In the genomic region with DNA sequence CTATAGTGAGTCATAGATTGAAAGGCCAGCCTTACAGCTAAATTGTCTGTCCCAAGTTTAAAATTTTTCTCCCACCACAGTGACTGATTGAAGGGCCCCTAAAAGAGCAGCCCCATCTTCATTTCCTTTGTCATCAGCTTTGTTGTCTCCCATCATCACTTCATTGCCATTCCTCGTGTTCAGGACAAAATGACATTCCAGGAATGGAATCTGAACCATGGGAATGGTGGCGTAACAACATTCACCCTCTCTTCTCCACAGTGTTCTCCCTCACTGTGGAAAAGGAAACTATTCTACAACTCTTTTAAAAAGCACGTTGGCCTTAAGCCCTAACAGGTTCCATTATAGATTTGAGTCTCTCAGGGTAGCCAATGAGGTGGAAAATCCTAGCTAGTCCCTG, we compare ENCODE assay signal across 23 cellular contexts.
"Had no signal": no experiment of that assay in that cellular context is flagged by ENCODE, and none has a peak within 500 bp of the region (broad histone marks: within the 10 kb centered on the region; RNA-seq: fewer than 3 reads in every experiment).

No MANE protein-coding gene starts in this region.

- H3K27ac ChIP-seq: adrenal gland, ascending aorta, brain microvascular endothelial cell, esophagus squamous epithelium, left lung, lower lobe of right lung, ovary, prostate gland, uterus had no signal

- H3K4me3 ChIP-seq: adrenal gland, ascending aorta, esophagus squamous epithelium, left lung, lower lobe of right lung, ovary, prostate gland, uterus had no signal

- H3K9me3 ChIP-seq: adrenal gland, ascending aorta, esophagus squamous epithelium, left lung, lower lobe of right lung, ovary, prostate gland, uterus had no signal

- H3K27me3 ChIP-seq: adrenal gland, ascending aorta, brain microvascular endothelial cell, esophagus squamous epithelium, left lung, ovary, uterus had no signal

- ATAC-seq: activated CD8-positive, alpha-beta T cell treated with anti-CD3 and anti-CD28 coated beads for 36 hours; left lung; lower lobe of right lung; sciatic nerve; stimulated activated naive CD8-positive, alpha-beta T cell treated with anti-CD3 and anti-CD28 coated beads, Interleukin-15, amount 100 ng/mL, for 72 hours had no signal

- H3K36me3 ChIP-seq: adrenal gland, ascending aorta, brain microvascular endothelial cell, esophagus squamous epithelium, ovary, prostate gland, uterus had no signal

- H3K4me1 ChIP-seq: adrenal gland, ascending aorta, esophagus squamous epithelium, left lung, lower lobe of right lung, prostate gland, uterus had no signal

- DNase-seq: activated B cell treated with CpG ODN at 0.5 μM for 24 hours; activated CD4-positive, alpha-beta T cell treated with anti-CD3 and anti-CD28 coated beads, Interleukin-2, amount 50 U/mL, for 1 hour; activated CD8-positive, alpha-beta T cell treated with anti-CD3 and anti-CD28 coated beads for 36 hours; activated T-cell treated with anti-CD3 and anti-CD28 coated beads, Interleukin-2, amount 50 U/mL, for 48 hours; adrenal gland; brain microvascular endothelial cell; esophagus squamous epithelium; kidney glomerular epithelial cell; left lung; lower lobe of right lung; ovary; retina; small intestine; stimulated activated CD4-positive, alpha-beta T cell treated with anti-CD3 and anti-CD28 coated beads, Interleukin-1b, Interleukin-23, amount 100 ng/mL, for 48 hours; stimulated activated CD4-positive, alpha-beta T cell treated with anti-CD3 and anti-CD28 coated beads, Interleukin-4, amount 100 ng/mL, for 4 hours; stimulated activated CD8-positive, alpha-beta memory T cell treated with anti-CD3 and anti-CD28 coated beads, Interleukin-4, amount 100 ng/mL, for 48 hours; stimulated activated naive CD8-positive, alpha-beta T cell treated with anti-CD3 and anti-CD28 coated beads, Interleukin-15, amount 100 ng/mL, for 72 hours; substantia nigra; T-helper 1 cell; uterus had no signal
